Comparison of ENCODE assay signal across 14 cellular contexts in the genomic region with DNA sequence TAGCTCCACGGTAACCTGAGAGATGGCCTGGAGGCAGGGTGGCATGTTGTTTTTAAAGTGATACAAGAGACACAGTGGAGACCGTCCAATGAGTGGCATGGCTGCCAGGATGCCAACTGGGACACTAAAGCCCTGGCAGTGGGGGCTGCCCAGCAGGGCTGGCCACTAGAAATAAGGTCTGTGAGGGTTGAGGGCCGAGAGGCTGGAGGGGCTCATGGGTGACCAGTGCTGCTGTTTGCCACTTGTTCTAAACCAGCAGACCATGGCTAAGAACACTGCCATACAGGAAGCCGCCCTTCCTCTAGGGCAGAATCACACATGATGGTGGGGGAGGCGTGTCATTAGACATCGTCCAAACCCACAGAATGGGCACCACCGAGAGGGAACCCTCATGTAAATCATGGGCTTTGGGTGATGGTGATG.
DNase-seq lines count a peak whose midpoint lies in the region; ATAC-seq, FAIRE-seq and TF ChIP-seq lines count a peak whose summit lies in the region.
"Had no signal": no experiment of that assay in that cellular context is flagged by ENCODE, and none has a peak within 500 bp of the region (broad histone marks: within the 10 kb centered on the region; RNA-seq: fewer than 3 reads in every experiment).

No MANE protein-coding gene starts in this region.

- H3K9me3 Mint-ChIP-seq in stimulated activated naive B cell treated with anti-CD40 and anti-IgM and Interleukin-4, amounts not matched to agents 10 μg/mL and 1 μg/mL and 100 μg/mL, for 72 hours, result peaks cover 13 to 25% of the 10 kb centered on the region in 2 donors

- no peaks in the 10 kb centered on the region for H3K9me3 ChIP-seq in right lobe of liver

- no peaks in the 10 kb centered on the region for H3K4me1 ChIP-seq in right lobe of liver

- H3K36me3 Mint-ChIP-seq in stimulated activated naive B cell treated with anti-CD40 and anti-IgM and Interleukin-4, amounts not matched to agents 10 μg/mL and 1 μg/mL and 100 μg/mL, for 72 hours, result peaks cover 32 to 43% of the 10 kb centered on the region in 2 donors

- no peak for TF ChIP-seq CTCF in right lobe of liver (IDR thresholded peaks at IDR 0.05)

- no peak overlapping the region for H3K27ac ChIP-seq in right lobe of liver
- H3K27ac ChIP-seq: PC-9 had no signal

- TF ChIP-seq POLR2A in right lobe of liver (IDR thresholded peaks at IDR 0.05), result no peak

- FAIRE-seq in GM19239 (lab: Jason Lieb, UNC), result peak; percentile 96

- no peaks in the 10 kb centered on the region for H3K36me3 ChIP-seq in right lobe of liver

- ATAC-seq in HG02981 (IDR thresholded peaks at IDR 0.05; ENCODE audit: unreplicated experiment) (peak; percentile 42), esophagus mucosa (peak; percentile 49), right lobe of liver (no peak)
- peak; percentile 56 to 57 for ATAC-seq in stimulated activated naive B cell treated with anti-CD40 and anti-IgM and Interleukin-4, amounts not matched to agents 10 μg/mL and 1 μg/mL and 100 μg/mL, for 72 hours (replicated peaks)

- WGBS in right lobe of liver (ENCODE audit: insufficient coverage, low coverage, low lambda C conversion rate, missing lambda C conversion rate), result 83% methylated on average over 6 of the region's 7 CpGs

- H3K4me1 Mint-ChIP-seq in stimulated activated naive B cell treated with anti-CD40 and anti-IgM and Interleukin-4, amounts not matched to agents 10 μg/mL and 1 μg/mL and 100 μg/mL, for 72 hours, result peaks cover 45 to 72% of the 10 kb centered on the region in 2 donors

- intact Hi-C loops in right lobe of liver (cut with DNase I), result no loop called here

- no peak overlapping the region for H3K4me3 ChIP-seq in right lobe of liver
- H3K4me3 ChIP-seq: PC-9 had no signal

- H3K27me3 ChIP-seq in right lobe of liver, result no peaks in the 10 kb centered on the region

- peak overlapping the region; percentile 11 to 25 for H3K4me3 Mint-ChIP-seq in stimulated activated naive B cell treated with anti-CD40 and anti-IgM and Interleukin-4, amounts not matched to agents 10 μg/mL and 1 μg/mL and 100 μg/mL, for 72 hours

- peak overlapping the region; percentile 71 for H3K27ac Mint-ChIP-seq in stimulated activated naive B cell treated with anti-CD40 and anti-IgM and Interleukin-4, amounts not matched to agents 10 μg/mL and 1 μg/mL and 100 μg/mL, for 72 hours

- no peaks in the 10 kb centered on the region for H3K27me3 Mint-ChIP-seq in stimulated activated naive B cell treated with anti-CD40 and anti-IgM and Interleukin-4, amounts not matched to agents 10 μg/mL and 1 μg/mL and 100 μg/mL, for 72 hours

- DNase-seq in GM19239 (ENCODE audit: insufficient read length, low spot score) (no peak), right lobe of liver (no peak), HuH-7.5 (ENCODE audit: low spot score) (no peak), pons (ENCODE audit: low spot score) (no peak)
- DNase-seq in stimulated activated naive B cell treated with anti-CD40 and anti-IgM and Interleukin-4, amounts not matched to agents 10 μg/mL and 1 μg/mL and 100 μg/mL, for 72 hours, result no peak
- DNase-seq: activated CD8-positive, alpha-beta memory T cell treated with anti-CD3 and anti-CD28 coated beads, Interleukin-2, amount 50 U/mL, for 48 hours; amniotic stem cell; effector memory CD4-positive, alpha-beta T cell; midbrain; NCI-H2171; PC-9; T1000 had no signal

Comparison
In these comparisons a context has a peak if more than half of its experiments do, and no peak if none do; other contexts are left out.
1. ATAC-seq: peak in HG02981 (single experiment), esophagus mucosa (single experiment) and stimulated activated naive B cell treated with anti-CD40 and anti-IgM and Interleukin-4, amounts not matched to agents 10 μg/mL and 1 μg/mL and 100 μg/mL, for 72 hours (2 of 2); none in right lobe of liver (0 of 4).